ENCODE assay signal across 22 cellular contexts in genomic region chr1:6087402-6087772, GRCh38. TPM values are rescaled to one million over a fixed set of nuclear protein-coding genes. Genes with fewer than 3 reads are reported as not detected.
DNase-seq lines count a peak whose midpoint lies in the region; ATAC-seq and TF ChIP-seq lines count a peak whose summit lies in the region.
"Had no signal": no experiment of that assay in that cellular context is flagged by ENCODE, and none has a peak within 500 bp of the region (broad histone marks: within the 10 kb centered on the region; RNA-seq: fewer than 3 reads in every experiment).

No MANE protein-coding gene starts in this region.

- H3K4me3 ChIP-seq in WERI-Rb-1 (ENCODE audit: low read depth, low read length): no peak overlapping the region

- peak overlapping the region; percentile 65 for H3K27ac Mint-ChIP-seq in activated T-helper 17 cell treated with anti-CD3 and anti-CD28 coated beads, Interleukin-2, amount 50 U/mL, for 72 hours
- peak overlapping the region; percentile 69 for H3K27ac Mint-ChIP-seq in central memory CD8-positive, alpha-beta T cell (ENCODE audit: low read depth)
- H3K27ac Mint-ChIP-seq in stimulated activated naive B cell treated with anti-CD40 and anti-IgM and Interleukin-4, amounts not matched to agents 10 μg/mL and 1 μg/mL and 100 μg/mL, for 72 hours: peak overlapping the region; percentile 31
- H3K27ac Mint-ChIP-seq: IgD-negative memory B cell had no signal

- DNase-seq in Right ventricle myocardium inferior (ENCODE audit: missing footprints): peak; percentile 39
- no peak for DNase-seq in Right ventricle myocardium superior
- no peak for DNase-seq in central memory CD8-positive, alpha-beta T cell (ENCODE audit: low spot score in 2 of 2)
- no peak for DNase-seq in stimulated activated naive B cell treated with anti-CD40 and anti-IgM and Interleukin-4, amounts not matched to agents 10 μg/mL and 1 μg/mL and 100 μg/mL, for 72 hours
- no peak for DNase-seq in dedifferentiated amniotic fluid mesenchymal stem cell (ENCODE audit: extremely low spot score)
- no peak for DNase-seq in WERI-Rb-1
- DNase-seq: BE2C, Calu3, DMS79 treated with DMSO at 0.1 percent for 48 hours, GF-D8, MM.1S, NCI-H1417, NCI-H1694, NCI-H2029 treated with DMSO at 0.1 percent for 48 hours, NCI-H446 treated with DMSO at 0.1 percent for 48 hours, NCI-H526 treated with DMSO at 0.1 percent for 48 hours, RPMI8226, SHP77 treated with DMSO at 0.1 percent for 48 hours had no signal

- H3K27ac ChIP-seq in WERI-Rb-1: no peak overlapping the region
- H3K27ac ChIP-seq: HL-60, KMS-11 had no signal

- H3K27me3 ChIP-seq in WERI-Rb-1 (ENCODE audit: insufficient read depth, low read depth, severe bottlenecking): no peaks in the 10 kb centered on the region
- H3K27me3 ChIP-seq: BE2C had no signal

- intact Hi-C loops in Right ventricle myocardium inferior (cut with DNase I) (no loop called here), Right ventricle myocardium superior (cut with DNase I) (no loop called here)

- no peaks in the 10 kb centered on the region for H3K9me3 Mint-ChIP-seq in activated T-helper 17 cell treated with anti-CD3 and anti-CD28 coated beads, Interleukin-2, amount 50 U/mL, for 72 hours
- H3K9me3 Mint-ChIP-seq in central memory CD8-positive, alpha-beta T cell: no peaks in the 10 kb centered on the region
- H3K9me3 Mint-ChIP-seq in stimulated activated naive B cell treated with anti-CD40 and anti-IgM and Interleukin-4, amounts not matched to agents 10 μg/mL and 1 μg/mL and 100 μg/mL, for 72 hours: no peaks in the 10 kb centered on the region
- H3K9me3 Mint-ChIP-seq: IgD-negative memory B cell had no signal

- H3K36me3 ChIP-seq in WERI-Rb-1: no peaks in the 10 kb centered on the region; the same call in 1 of the 2 replicates
- H3K36me3 ChIP-seq: BE2C had no signal

- H3K4me3 Mint-ChIP-seq in activated T-helper 17 cell treated with anti-CD3 and anti-CD28 coated beads, Interleukin-2, amount 50 U/mL, for 72 hours: no peak overlapping the region
- H3K4me3 Mint-ChIP-seq in central memory CD8-positive, alpha-beta T cell: no peak overlapping the region
- no peak overlapping the region for H3K4me3 Mint-ChIP-seq in stimulated activated naive B cell treated with anti-CD40 and anti-IgM and Interleukin-4, amounts not matched to agents 10 μg/mL and 1 μg/mL and 100 μg/mL, for 72 hours
- H3K4me3 Mint-ChIP-seq: IgD-negative memory B cell had no signal

- H3K9me3 ChIP-seq in WERI-Rb-1 (ENCODE audit: severe bottlenecking): no peaks in the 10 kb centered on the region
- H3K9me3 ChIP-seq: BE2C had no signal

- ATAC-seq in Right ventricle myocardium inferior (no peak), Right ventricle myocardium superior (ENCODE audit: poor library complexity) (no peak)
- peak; percentile 14 for ATAC-seq in activated T-helper 17 cell treated with anti-CD3 and anti-CD28 coated beads, Interleukin-2, amount 50 U/mL, for 72 hours (replicated peaks)
- no peak for ATAC-seq in central memory CD8-positive, alpha-beta T cell (replicated peaks; ENCODE audit: extremely low read depth, poor library complexity, severe bottlenecking)
- ATAC-seq in stimulated activated naive B cell treated with anti-CD40 and anti-IgM and Interleukin-4, amounts not matched to agents 10 μg/mL and 1 μg/mL and 100 μg/mL, for 72 hours (replicated peaks): no peak

- H3K27me3 Mint-ChIP-seq in activated T-helper 17 cell treated with anti-CD3 and anti-CD28 coated beads, Interleukin-2, amount 50 U/mL, for 72 hours: no peaks in the 10 kb centered on the region
- H3K27me3 Mint-ChIP-seq in central memory CD8-positive, alpha-beta T cell: no peaks in the 10 kb centered on the region
- no peaks in the 10 kb centered on the region for H3K27me3 Mint-ChIP-seq in stimulated activated naive B cell treated with anti-CD40 and anti-IgM and Interleukin-4, amounts not matched to agents 10 μg/mL and 1 μg/mL and 100 μg/mL, for 72 hours
- H3K27me3 Mint-ChIP-seq: IgD-negative memory B cell had no signal

- peaks cover 4% of the 10 kb centered on the region for H3K4me1 Mint-ChIP-seq in activated T-helper 17 cell treated with anti-CD3 and anti-CD28 coated beads, Interleukin-2, amount 50 U/mL, for 72 hours
- no peaks in the 10 kb centered on the region for H3K4me1 Mint-ChIP-seq in central memory CD8-positive, alpha-beta T cell
- H3K4me1 Mint-ChIP-seq in stimulated activated naive B cell treated with anti-CD40 and anti-IgM and Interleukin-4, amounts not matched to agents 10 μg/mL and 1 μg/mL and 100 μg/mL, for 72 hours: no peaks in the 10 kb centered on the region
- H3K4me1 Mint-ChIP-seq: IgD-negative memory B cell had no signal

- peaks cover 92% of the 10 kb centered on the region for H3K36me3 Mint-ChIP-seq in activated T-helper 17 cell treated with anti-CD3 and anti-CD28 coated beads, Interleukin-2, amount 50 U/mL, for 72 hours (ENCODE audit: low read depth)
- peaks cover 39% of the 10 kb centered on the region for H3K36me3 Mint-ChIP-seq in central memory CD8-positive, alpha-beta T cell (ENCODE audit: insufficient read depth)
- H3K36me3 Mint-ChIP-seq in stimulated activated naive B cell treated with anti-CD40 and anti-IgM and Interleukin-4, amounts not matched to agents 10 μg/mL and 1 μg/mL and 100 μg/mL, for 72 hours: peaks cover 36 to 68% of the 10 kb centered on the region in 2 donors

- no peak for TF ChIP-seq CTCF in WERI-Rb-1 (IDR thresholded peaks at IDR 0.05; ENCODE audit: low read depth, low read length)

RNA-seq across cellular contexts. Expression of gene KCNAB2, which starts 41.7 kb away (rescaled TPM):
- 21.0 TPM for total RNA-seq in Right ventricle myocardium inferior
- total RNA-seq in Right ventricle myocardium superior: 21.2 TPM
- 100 to 1,000 TPM; 407 to 432 TPM for total RNA-seq in activated T-helper 17 cell treated with anti-CD3 and anti-CD28 coated beads, Interleukin-2, amount 50 U/mL, for 72 hours

Comparison
In these comparisons a context has a peak if more than half of its experiments do, and no peak if none do; other contexts are left out.
1. RNA of gene KCNAB2, which starts 41.7 kb away (total RNA-seq): 407 to 432 TPM in activated T-helper 17 cell treated with anti-CD3 and anti-CD28 coated beads, Interleukin-2, amount 50 U/mL, for 72 hours; 21.2 TPM in Right ventricle myocardium superior (single experiment) and 21.0 TPM in Right ventricle myocardium inferior (single experiment); every median in the first group is over 10 times any median in the second.
2. Peak in every context shown above with its lines, with median percentiles within 50 percentile points of each other: H3K27ac Mint-ChIP-seq.